ENCODE assay signal across 20 cellular contexts in the genomic region with DNA sequence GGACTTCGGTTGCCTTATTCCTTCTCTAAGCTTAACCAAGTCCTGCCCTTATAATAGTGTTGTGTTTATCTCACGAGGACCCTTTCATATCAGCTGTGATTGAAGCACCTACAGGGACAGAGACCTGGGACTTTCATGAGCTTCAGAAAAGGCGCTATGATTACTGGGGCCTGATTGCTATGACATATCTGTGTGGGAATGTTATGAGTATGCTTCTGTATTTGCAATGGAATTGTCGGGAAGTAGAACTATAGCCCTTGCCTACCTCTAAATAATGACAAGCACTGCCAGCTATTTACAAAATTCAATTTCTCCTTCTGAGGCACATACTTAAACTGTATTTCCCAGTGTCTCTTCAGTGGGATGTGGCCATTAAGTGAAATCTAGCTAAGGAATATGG.
DNase-seq lines count a peak whose midpoint lies in the region; ATAC-seq and TF ChIP-seq lines count a peak whose summit lies in the region.
"Had no signal": no experiment of that assay in that cellular context is flagged by ENCODE, and none has a peak within 500 bp of the region (broad histone marks: within the 10 kb centered on the region; RNA-seq: fewer than 3 reads in every experiment).

No MANE protein-coding gene starts in this region.

- no peak for TF ChIP-seq CTCF in breast epithelium (IDR thresholded peaks at IDR 0.05)
- no peak for TF ChIP-seq CTCF in MCF 10A (IDR thresholded peaks at IDR 0.05; ENCODE audit: unreplicated experiment)

- H3K4me3 ChIP-seq in breast epithelium (no peak overlapping the region), mesendoderm (ENCODE audit: low read length) (no peak overlapping the region), subcutaneous abdominal adipose tissue (ENCODE audit: low read depth in 1 of 5, low read length in 5 of 5) (no peak overlapping the region)
- H3K4me3 ChIP-seq: BLaER1 treated with 17β-estradiol and CSF1 and Interleukin-3, amounts not matched to agents 10 nM and 100 nM; K562; SJCRH30 had no signal

- no TSS peak for BruUV-seq in MCF 10A (replicated peaks; lab: Mats Ljungman, UMichigan)

- H3K18ac ChIP-seq in mesendoderm (ENCODE audit: low read length), result peak overlapping the region; percentile 84

- H3K27ac ChIP-seq in breast epithelium (peak overlapping the region; percentile 59 to 76), mesendoderm (ENCODE audit: low read depth, low read length) (peak overlapping the region; percentile 30), subcutaneous abdominal adipose tissue (ENCODE audit: low read depth, low read length) (peak overlapping the region; percentile 15)
- H3K27ac ChIP-seq: RWPE1, SJCRH30 had no signal

- no peaks in the 10 kb centered on the region for H3K79me2 ChIP-seq in mesendoderm (ENCODE audit: control insufficient read depth, insufficient read depth, low read length)

- H2BK5ac ChIP-seq in mesendoderm (ENCODE audit: low read length), result no peak overlapping the region

- POLR2A ChIA-PET in MCF 10A (lab: Yijun Ruan, JAX), result interaction anchor here (1.2 to 1.5 kb wide), 2 partner anchors 11 to 31 kb away, joined by 3 read pairs; no protein-coding TSS in a partner anchor

- intact Hi-C loops in breast epithelium (cut with DNase I; ENCODE audit: low total_unique reads), result no loop called here
- intact Hi-C loops in MCF 10A (cut with micrococcal nuclease), result loop anchor here (10.0 kb wide), 1 partner anchor 267 kb away; no protein-coding TSS in a partner anchor
- intact Hi-C loops in activated naive CD4-positive, alpha-beta T cell treated with anti-CD3 and anti-CD28 coated beads for 36 hours (cut with micrococcal nuclease), result no loop called here

- H3K9ac ChIP-seq in mesendoderm (ENCODE audit: low read length), result no peak overlapping the region
- H3K9ac ChIP-seq in subcutaneous abdominal adipose tissue (ENCODE audit: low read length in 5 of 5), result no peak overlapping the region
- H3K9ac ChIP-seq: BLaER1 treated with 17β-estradiol and CSF1 and Interleukin-3, amounts not matched to agents 10 nM and 100 nM had no signal

- no peak for TF ChIP-seq POLR2A in breast epithelium (IDR thresholded peaks at IDR 0.05)

- H3K27ac Mint-ChIP-seq in MCF 10A (ENCODE audit: low read depth, unreplicated experiment), result no peak overlapping the region
- H3K27ac Mint-ChIP-seq in activated naive CD4-positive, alpha-beta T cell treated with anti-CD3 and anti-CD28 coated beads for 36 hours, result no peak overlapping the region

- H3K27me3 ChIP-seq in breast epithelium (no peaks in the 10 kb centered on the region), mesendoderm (ENCODE audit: insufficient read depth, low read length, poor library complexity) (no peaks in the 10 kb centered on the region), subcutaneous abdominal adipose tissue (ENCODE audit: control insufficient read depth in 5 of 5, insufficient read depth in 4 of 5, low read length in 5 of 5) (no peaks in the 10 kb centered on the region)
- H3K27me3 ChIP-seq: BLaER1 treated with 17β-estradiol and CSF1 and Interleukin-3, amounts not matched to agents 10 nM and 100 nM; SJCRH30 had no signal

- WGBS in mesendoderm (ENCODE audit: extremely low coverage, insufficient coverage, low lambda C conversion rate), result no CpG with 5 or more reads among the region's 4 CpGs

- H4K8ac ChIP-seq in mesendoderm (ENCODE audit: low read depth, low read length), result no peak overlapping the region

- H2AK5ac ChIP-seq in mesendoderm (ENCODE audit: low read length), result no peak overlapping the region

- H3K4me1 Mint-ChIP-seq in MCF 10A (ENCODE audit: insufficient read depth, unreplicated experiment), result peaks cover 6% of the 10 kb centered on the region
- no peaks in the 10 kb centered on the region for H3K4me1 Mint-ChIP-seq in activated naive CD4-positive, alpha-beta T cell treated with anti-CD3 and anti-CD28 coated beads for 36 hours (ENCODE audit: low read depth)

- H4K5ac ChIP-seq in mesendoderm (ENCODE audit: low read length), result no peak overlapping the region

- H3K36me3 ChIP-seq in breast epithelium (no peaks in the 10 kb centered on the region), mesendoderm (ENCODE audit: control insufficient read depth, insufficient read depth, low read length) (no peaks in the 10 kb centered on the region), subcutaneous abdominal adipose tissue (ENCODE audit: control insufficient read depth in 5 of 5, insufficient read depth in 5 of 5, low read length in 5 of 5) (no peaks in the 10 kb centered on the region)
- H3K36me3 ChIP-seq: BLaER1 treated with 17β-estradiol and CSF1 and Interleukin-3, amounts not matched to agents 10 nM and 100 nM; SJCRH30 had no signal

- no peaks in the 10 kb centered on the region for H3K9me3 Mint-ChIP-seq in MCF 10A (ENCODE audit: unreplicated experiment)
- no peaks in the 10 kb centered on the region for H3K9me3 Mint-ChIP-seq in activated naive CD4-positive, alpha-beta T cell treated with anti-CD3 and anti-CD28 coated beads for 36 hours

- no peak overlapping the region for H3K4me2 ChIP-seq in mesendoderm (ENCODE audit: low read length)

- no peak overlapping the region for H3K56ac ChIP-seq in mesendoderm (ENCODE audit: low read length)

- CTCF ChIA-PET in MCF 10A (lab: Yijun Ruan, JAX), result interaction anchor here (0.7 to 1.2 kb wide), 6 partner anchors 13 to 267 kb away, joined by 3 to 4 read pairs (median 4); partner anchors contain the start of gene LHFPL6
- CTCF ChIA-PET in activated naive CD4-positive, alpha-beta T cell treated with anti-CD3 and anti-CD28 coated beads for 36 hours (lab: Charles Lee), result no interaction called here

- no peak overlapping the region for H2BK15ac ChIP-seq in mesendoderm (replicated peaks; ENCODE audit: low read depth)

- DNase-seq in breast epithelium (ENCODE audit: low spot score in 2 of 2), result no peak
- no peak for DNase-seq in MCF 10A (ENCODE audit: unreplicated experiment)
- peak; percentile 7 for DNase-seq in RKO (ENCODE audit: low spot score)
- DNase-seq in mesendoderm, result peak; percentile 54
- DNase-seq in activated naive CD4-positive, alpha-beta T cell treated with anti-CD3 and anti-CD28 coated beads for 36 hours, result no peak
- DNase-seq: 8988T; DMS 273 treated with DMSO at 0.1 percent for 48 hours; NCI-H1436; NCI-H2029; NCI-H2171; NCI-H446; NCI-H69; NK-92 treated with Interleukin-12 subunit alpha and Interleukin-12 subunit beta, amount 100 ng/mL, for 24 hours; SJCRH30 had no signal

- H3K4ac ChIP-seq in mesendoderm (ENCODE audit: low read depth, low read length), result no peak overlapping the region

- H3K36me3 Mint-ChIP-seq in MCF 10A (ENCODE audit: insufficient read depth, unreplicated experiment), result no peaks in the 10 kb centered on the region
- H3K36me3 Mint-ChIP-seq in activated naive CD4-positive, alpha-beta T cell treated with anti-CD3 and anti-CD28 coated beads for 36 hours (ENCODE audit: low read depth), result no peaks in the 10 kb centered on the region

- peak overlapping the region; percentile 61 for H2BK120ac ChIP-seq in mesendoderm (ENCODE audit: low read depth, low read length)

- no peak overlapping the region for H3K23ac ChIP-seq in mesendoderm (ENCODE audit: low read length)

- H3K9me3 ChIP-seq in breast epithelium (no peaks in the 10 kb centered on the region), subcutaneous abdominal adipose tissue (ENCODE audit: control insufficient read depth in 5 of 5, low read length in 5 of 5) (no peaks in the 10 kb centered on the region)
- H3K9me3 ChIP-seq: BLaER1 treated with 17β-estradiol and CSF1 and Interleukin-3, amounts not matched to agents 10 nM and 100 nM; SJCRH30 had no signal

- no peak for ATAC-seq in HG03457 (IDR thresholded peaks at IDR 0.05; ENCODE audit: unreplicated experiment)
- no peak for ATAC-seq in GM19324 (IDR thresholded peaks at IDR 0.05; ENCODE audit: low FRiP score, unreplicated experiment)
- ATAC-seq: K562 had no signal

- H3K4me1 ChIP-seq in breast epithelium (peaks cover 0 to 3% of the 10 kb centered on the region in 2 donors), mesendoderm (ENCODE audit: control insufficient read depth, low read depth, low read length) (peaks cover 2% of the 10 kb centered on the region), subcutaneous abdominal adipose tissue (ENCODE audit: control insufficient read depth in 5 of 5, insufficient read depth in 5 of 5, low read length in 5 of 5) (peaks cover 16 to 58% (median 50%) of the 10 kb centered on the region in 5 donors)
- H3K4me1 ChIP-seq: SJCRH30 had no signal

- H3K27me3 Mint-ChIP-seq in MCF 10A (ENCODE audit: insufficient read depth, unreplicated experiment), result no peaks in the 10 kb centered on the region
- peaks cover 25% of the 10 kb centered on the region for H3K27me3 Mint-ChIP-seq in activated naive CD4-positive, alpha-beta T cell treated with anti-CD3 and anti-CD28 coated beads for 36 hours (ENCODE audit: low read depth)

- no peaks in the 10 kb centered on the region for H3K79me1 ChIP-seq in mesendoderm (ENCODE audit: low read length)

- no peak overlapping the region for H3K4me3 Mint-ChIP-seq in MCF 10A (ENCODE audit: unreplicated experiment)
- no peak overlapping the region for H3K4me3 Mint-ChIP-seq in activated naive CD4-positive, alpha-beta T cell treated with anti-CD3 and anti-CD28 coated beads for 36 hours

Comparison
In these comparisons a context has a peak if more than half of its experiments do, and no peak if none do; other contexts are left out.
1. DNase-seq: peak in RKO (single experiment) and mesendoderm (single experiment); none in breast epithelium (0 of 2), MCF 10A (single experiment) and activated naive CD4-positive, alpha-beta T cell treated with anti-CD3 and anti-CD28 coated beads for 36 hours (single experiment).
2. H3K27ac ChIP-seq: peak in every context shown above with its lines; median percentile 68 in breast epithelium; 30 in mesendoderm; 15 in subcutaneous abdominal adipose tissue.